ENCODE assay signal across 1 cellular context in the genomic region with DNA sequence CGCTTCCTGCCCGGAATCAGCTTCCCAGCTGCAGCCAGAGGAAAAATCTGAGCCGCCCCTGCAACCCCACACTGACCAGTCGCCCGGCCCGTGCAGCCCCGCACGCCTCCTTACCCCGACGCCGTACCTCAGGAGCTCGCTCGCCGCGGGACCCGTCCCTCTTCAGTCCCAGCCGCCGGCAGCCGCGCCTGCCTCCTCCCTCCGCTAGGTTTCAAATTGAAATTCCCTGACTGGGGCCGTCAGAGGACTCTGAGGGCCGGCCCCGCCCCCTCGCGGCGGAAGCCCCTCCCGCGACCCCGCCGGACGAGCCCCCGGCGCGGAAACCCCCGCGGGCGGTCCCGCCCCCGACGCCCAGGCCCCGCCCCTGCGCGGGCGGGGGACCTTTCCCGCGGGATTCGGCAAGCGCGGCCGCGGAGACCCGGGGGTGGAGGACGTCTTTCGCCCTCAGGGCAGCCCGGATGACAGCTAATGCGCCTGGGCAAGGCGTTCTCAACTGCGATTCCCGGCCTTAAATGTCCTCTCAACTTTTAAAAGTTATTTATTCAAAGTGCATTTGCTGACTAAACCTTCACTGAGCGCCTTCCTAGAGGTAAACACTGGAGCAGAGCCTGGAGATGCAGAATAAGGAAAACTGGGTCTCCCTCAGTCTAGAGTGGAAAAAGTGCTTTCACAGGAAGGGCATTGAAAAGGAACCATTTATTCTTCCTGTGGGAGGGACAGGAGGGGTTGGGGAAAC.
A peak's percentile ranks its signal among the peaks of the same experiment; 100 is the strongest.
TF ChIP-seq lines count a peak whose summit lies in the region.

TSS of gene EPB41L2 (minus strand) at position 218 of the 736 bp plus-strand sequence. CDS start 106,760 bp downstream, outside the sequence.

TF ChIP-seq in A549, 52 proteins besides CTCF, POLR2A, EP300 and RAD21 (continued from another document):
- TF ChIP-seq MAX (IDR thresholded peaks at IDR 0.05) (0 out of 2 replicates have a peak, but pooled peaks have one; percentile 42), RCOR1 (IDR thresholded peaks at IDR 0.05; ENCODE audit: low read depth, low read length) (no peak), EHMT2 (IDR thresholded peaks at IDR 0.05; ENCODE audit: low read depth) (no peak), JUN (IDR thresholded peaks at IDR 0.05) (peak in 1 of 2 experiments; percentile 60; a peak in 2 of 5 replicates), CHD2 (IDR thresholded peaks at IDR 0.05; ENCODE audit: low read length, partially characterized antibody) (peak; percentile 56)
- TF ChIP-seq, protein P1, sequence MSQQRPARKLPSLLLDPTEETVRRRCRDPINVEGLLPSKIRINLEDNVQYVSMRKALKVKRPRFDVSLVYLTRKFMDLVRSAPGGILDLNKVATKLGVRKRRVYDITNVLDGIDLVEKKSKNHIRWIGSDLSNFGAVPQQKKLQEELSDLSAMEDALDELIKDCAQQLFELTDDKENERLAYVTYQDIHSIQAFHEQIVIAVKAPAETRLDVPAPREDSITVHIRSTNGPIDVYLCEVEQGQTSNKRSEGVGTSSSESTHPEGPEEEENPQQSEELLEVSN (IDR thresholded peaks at IDR 0.05; ENCODE audit: borderline replicate concordance, low read depth) = 0 out of 2 replicates have a peak, but pooled peaks have one; percentile 34
